Comparison of ENCODE assay signal across 8 cellular contexts in genomic region chr4:174156239-174156826, GRCh38.
DNase-seq lines count a peak whose midpoint lies in the region; ATAC-seq and TF ChIP-seq lines count a peak whose summit lies in the region.

No MANE protein-coding gene starts in this region.

- DNase-seq in CD4-positive, alpha-beta T cell = no peak
- DNase-seq in NCI-H2171 treated with DMSO at 0.1 percent for 48 hours (lab: John Stamatoyannopoulos, UW) (peak; percentile 13), astrocyte of the hippocampus (ENCODE audit: low read depth, low spot score) (peak; percentile 55), kidney glomerular epithelial cell (lab: John Stamatoyannopoulos, UW) (peak; percentile 27), epidermal melanocyte (ENCODE audit: insufficient read length, low spot score) (no peak)

- POLR2A ChIA-PET in CD4-positive, alpha-beta T cell (lab: Charles Lee) = no interaction called here

- peak; percentile 62 for TF ChIP-seq CTCF in CD4-positive, alpha-beta T cell (IDR thresholded peaks at IDR 0.05)

- H3K36me3 Mint-ChIP-seq in CD4-positive, alpha-beta T cell (ENCODE audit: low read depth) = no peaks in the 10 kb centered on the region

- H3K27me3 Mint-ChIP-seq in CD4-positive, alpha-beta T cell = peaks cover 50% of the 10 kb centered on the region

- peaks cover 11% of the 10 kb centered on the region for H3K27me3 ChIP-seq in CD4-positive, alpha-beta T cell (ENCODE audit: control insufficient read depth, insufficient read depth, low read length)

- no peaks in the 10 kb centered on the region for H3K4me1 Mint-ChIP-seq in CD4-positive, alpha-beta T cell (ENCODE audit: low read depth)

- H3K27ac Mint-ChIP-seq in CD4-positive, alpha-beta T cell = no peak overlapping the region

- CTCF ChIA-PET in CD4-positive, alpha-beta T cell (lab: Charles Lee) = no interaction called here

- no peak for ATAC-seq in CD4-positive, alpha-beta T cell (ENCODE audit: poor library complexity)
- peak; percentile 79 for ATAC-seq in GM19023 (IDR thresholded peaks at IDR 0.05; ENCODE audit: unreplicated experiment)
- peak; percentile 89 for ATAC-seq in HG03066 (IDR thresholded peaks at IDR 0.05; ENCODE audit: low read depth, unreplicated experiment)
- no peak for ATAC-seq in GM19324 (IDR thresholded peaks at IDR 0.05; ENCODE audit: low FRiP score, unreplicated experiment)

- no peaks in the 10 kb centered on the region for H3K9me3 ChIP-seq in CD4-positive, alpha-beta T cell (ENCODE audit: control insufficient read depth, low read length)

- intact Hi-C loops in CD4-positive, alpha-beta T cell (cut with DNase I, micrococcal nuclease) = loop anchor here (10.0 kb wide), 2 partner anchors 652 to 832 kb away; no protein-coding TSS in a partner anchor

- no peak overlapping the region for H3K4me3 Mint-ChIP-seq in CD4-positive, alpha-beta T cell

- no peaks in the 10 kb centered on the region for H3K9me3 Mint-ChIP-seq in CD4-positive, alpha-beta T cell

- H3K27ac ChIP-seq in CD4-positive, alpha-beta T cell (ENCODE audit: low read depth, low read length) = no peak overlapping the region

Comparison
In these comparisons a context has a peak if more than half of its experiments do, and no peak if none do; other contexts are left out.
1. ATAC-seq: peak in GM19023 (single experiment) and HG03066 (single experiment); none in CD4-positive, alpha-beta T cell (single experiment) and GM19324 (single experiment).
2. DNase-seq: peak in NCI-H2171 treated with DMSO at 0.1 percent for 48 hours (single experiment), astrocyte of the hippocampus (single experiment) and kidney glomerular epithelial cell (single experiment); none in CD4-positive, alpha-beta T cell (0 of 10) and epidermal melanocyte (single experiment).